12 cellular contexts compared by ENCODE assay signal in the genomic region with DNA sequence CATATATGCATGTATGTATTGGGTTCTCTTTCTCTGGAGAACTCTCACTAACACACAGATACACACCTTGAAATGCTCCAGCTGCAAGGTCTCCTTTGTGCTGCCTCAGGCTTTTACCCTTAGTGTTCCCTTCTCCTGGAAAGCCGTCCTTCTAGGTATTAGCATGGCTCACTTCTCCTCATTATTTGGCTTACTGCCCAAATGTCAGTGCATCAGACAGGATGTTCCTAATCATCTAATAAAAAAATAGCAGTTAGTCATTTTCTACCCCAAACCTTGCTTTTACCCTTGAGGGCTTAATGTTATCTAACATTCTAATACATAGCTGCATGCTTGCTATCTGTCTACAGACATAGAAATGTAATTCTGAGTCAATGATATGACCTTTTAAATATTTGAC.
DNase-seq lines count a peak whose midpoint lies in the region; TF ChIP-seq lines count a peak whose summit lies in the region.
"Had no signal": no experiment of that assay in that cellular context is flagged by ENCODE, and none has a peak within 500 bp of the region (broad histone marks: within the 10 kb centered on the region; RNA-seq: fewer than 3 reads in every experiment).

No MANE protein-coding gene starts in this region.

- H3K4me1 ChIP-seq in A673 (ENCODE audit: insufficient read depth, low read length, poor library complexity, severe bottlenecking) (no peaks in the 10 kb centered on the region), GM23248 (ENCODE audit: insufficient read depth) (no peaks in the 10 kb centered on the region)
- H3K4me1 ChIP-seq: A549 had no signal

- H3K4me3 ChIP-seq in A673 (ENCODE audit: low read depth, low read length, poor library complexity, severe bottlenecking) (no peak overlapping the region), GM23248 (no peak overlapping the region), foreskin fibroblast (ENCODE audit: low read depth in 1 of 2, low read length in 2 of 2) (no peak overlapping the region)
- H3K4me3 ChIP-seq: A549 had no signal

- CTCF ChIA-PET in A673 (lab: Charles Lee): no interaction called here

- no peak overlapping the region for H2AFZ ChIP-seq in GM23248

- H3K79me2 ChIP-seq in GM23248 (ENCODE audit: insufficient read depth): no peaks in the 10 kb centered on the region

- H3K27me3 ChIP-seq in A673 (replicated peaks; ENCODE audit: insufficient read depth, low read depth, low read length, poor library complexity) (no peaks in the 10 kb centered on the region), GM23248 (replicated peaks; ENCODE audit: insufficient read depth) (no peaks in the 10 kb centered on the region)

- no peak for TF ChIP-seq POLR2A in erythroblast (IDR thresholded peaks at IDR 0.05; ENCODE audit: low read length)

- H3K9me2 ChIP-seq in GM23248 (ENCODE audit: insufficient read depth): no peaks in the 10 kb centered on the region

- peak; percentile 2 for DNase-seq in A673 (ENCODE audit: low spot score)
- peak; percentile 1 for DNase-seq in GM23248
- peak; percentile 96 for DNase-seq in T1000 (lab: John Stamatoyannopoulos, UW)
- DNase-seq in foreskin fibroblast: peak; percentile 3 to 16
- DNase-seq in NCI-H345 treated with DMSO at 0.1 percent for 48 hours (lab: John Stamatoyannopoulos, UW; ENCODE audit: unreplicated experiment): no peak
- no peak for DNase-seq in NCI-H1092 (lab: John Stamatoyannopoulos, UW)
- no peak for DNase-seq in erythroblast (lab: John Stamatoyannopoulos, UW)
- DNase-seq: COR-L47, H9, NCI-H187 treated with DMSO at 0.1 percent for 48 hours, NCI-H510A treated with DMSO at 0.1 percent for 48 hours had no signal

- no peaks in the 10 kb centered on the region for H4K20me1 ChIP-seq in GM23248 (ENCODE audit: insufficient read depth)

- no peaks in the 10 kb centered on the region for H3F3A ChIP-seq in GM23248 (ENCODE audit: insufficient read depth)

- POLR2A ChIA-PET in A673 (lab: Charles Lee; ENCODE audit: low non-redundant PET): no interaction called here

- WGBS in GM23248 (ENCODE audit: low coverage in 1 of 2, low lambda C conversion rate in 2 of 2, missing lambda C conversion rate in 2 of 2), 2 experiments: 0% methylated on average over 1 of the region's 1 CpG

- H3K27ac ChIP-seq in A673 (ENCODE audit: low read depth, low read length, poor library complexity, severe bottlenecking) (no peak overlapping the region), GM23248 (no peak overlapping the region)
- H3K27ac ChIP-seq: A549 had no signal

- H3K36me3 ChIP-seq in A673 (ENCODE audit: insufficient read depth, low read length, poor library complexity, severe bottlenecking): no peaks in the 10 kb centered on the region
- no peaks in the 10 kb centered on the region for H3K36me3 ChIP-seq in GM23248 (ENCODE audit: low read depth)

- H3K9me3 ChIP-seq in A673 (ENCODE audit: low read depth, low read length, poor library complexity, severe bottlenecking) (no peaks in the 10 kb centered on the region), GM23248 (ENCODE audit: low read depth) (no peaks in the 10 kb centered on the region)
- H3K9me3 ChIP-seq: A549 had no signal

- intact Hi-C loops in A673 (cut with micrococcal nuclease; ENCODE audit: unreplicated experiment): no loop called here

- no peak overlapping the region for H3K4me2 ChIP-seq in GM23248 (ENCODE audit: unreplicated experiment)
- H3K4me2 ChIP-seq: A549 had no signal

- no peak for TF ChIP-seq CTCF in A673 (conservative IDR thresholded peaks at IDR 0.05; ENCODE audit: low read depth, low read length)
- no peak for TF ChIP-seq CTCF in foreskin fibroblast (IDR thresholded peaks at IDR 0.05; ENCODE audit: low read depth, low read length)

- H3K9ac ChIP-seq in GM23248: no peak overlapping the region

- in situ Hi-C loops in GM23248 (cut with MboI): no loop called here

- no TSS peak for BruUV-seq in A673 (replicated peaks; lab: Mats Ljungman, UMichigan)

Comparison
In these comparisons a context has a peak if more than half of its experiments do, and no peak if none do; other contexts are left out.
1. DNase-seq: peak in A673 (single experiment), GM23248 (single experiment), T1000 (single experiment) and foreskin fibroblast (2 of 2); none in NCI-H345 treated with DMSO at 0.1 percent for 48 hours (single experiment), NCI-H1092 (single experiment) and erythroblast (0 of 2).